8 cellular contexts compared by ENCODE assay signal in genomic region chr5:176416123-176416924, GRCh38.
DNase-seq lines count a peak whose midpoint lies in the region; ATAC-seq lines count a peak whose summit lies in the region.

CLTB (minus strand) TSS chr5:176416539; CDS start chr5:176416363, 176 bp downstream.

- H3K27ac ChIP-seq in cingulate gyrus (ENCODE audit: low read depth, low read length) (peak within 1 kb of the TSS; percentile 65), layer of hippocampus (ENCODE audit: low read depth, low read length) (peak within 1 kb of the TSS; percentile 65)

- DNase-seq in AML-193 (lab: John Stamatoyannopoulos, UW) = peak; percentile 74 to 79
- DNase-seq in NCI-H446 treated with DMSO at 0.1 percent for 48 hours (lab: John Stamatoyannopoulos, UW) = peak; percentile 46
- peak; percentile 92 for DNase-seq in activated CD4-positive, alpha-beta T cell treated with anti-CD3 and anti-CD28 coated beads for 48 hours
- DNase-seq in stimulated activated CD4-positive, alpha-beta T cell treated with anti-CD3 and anti-CD28 coated beads, Interleukin-1b, Interleukin-23, amount 100 ng/mL, for 4 hours (ENCODE audit: low read depth in 2 of 2) = peak; percentile 89 to 96

- ATAC-seq in GM18909 (IDR thresholded peaks at IDR 0.05; ENCODE audit: poor library complexity, unreplicated experiment) = peak; percentile 92
- ATAC-seq in HG03159 (IDR thresholded peaks at IDR 0.05; ENCODE audit: unreplicated experiment) = peak; percentile 89

- H3K27me3 ChIP-seq in layer of hippocampus (ENCODE audit: control insufficient read depth, insufficient read depth, low read length) = no peaks in the 10 kb centered on the region

Comparison
In these comparisons a context has a peak if more than half of its experiments do, and no peak if none do; other contexts are left out.
1. Peak in every context shown above with its lines: DNase-seq, ATAC-seq and H3K27ac ChIP-seq.